ENCODE assay signal across 22 cellular contexts in the genomic region with DNA sequence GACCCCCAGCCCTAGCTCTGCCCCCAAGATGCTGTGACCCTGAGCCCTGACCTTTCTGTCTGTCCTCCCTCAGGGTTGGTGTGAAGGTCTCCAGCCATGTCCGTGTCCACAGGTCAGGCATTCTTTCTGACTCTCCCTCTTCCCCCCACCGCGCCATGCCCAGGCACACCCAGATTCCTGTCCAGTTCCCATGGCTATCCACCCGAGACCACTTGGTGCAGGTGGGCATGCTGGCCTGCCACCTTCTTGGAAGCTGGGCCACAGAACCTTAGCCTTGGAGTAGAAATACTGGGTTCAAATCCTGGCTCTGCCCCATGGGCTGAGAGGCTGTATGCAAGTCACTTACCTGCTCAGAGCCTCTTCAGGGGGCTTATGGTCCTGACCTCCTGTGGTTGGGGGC. TPM values are rescaled to one million over a fixed set of nuclear protein-coding genes. Genes with fewer than 3 reads are reported as not detected.
DNase-seq lines count a peak whose midpoint lies in the region; ATAC-seq lines count a peak whose summit lies in the region.
"Had no signal": no experiment of that assay in that cellular context is flagged by ENCODE, and none has a peak within 500 bp of the region (broad histone marks: within the 10 kb centered on the region; RNA-seq: fewer than 3 reads in every experiment).

No MANE protein-coding gene starts in this region.

- no peaks in the 10 kb centered on the region for H3K9me3 Mint-ChIP-seq in activated T-cell treated with anti-CD3 and anti-CD28 coated beads, Interleukin-2, amount 50 U/mL, for 4 hours
- H3K9me3 Mint-ChIP-seq in stimulated activated effector memory CD8-positive, alpha-beta T cell treated with anti-CD3 and anti-CD28 coated beads, Interleukin-12 subunit alpha, Interleukin-12 subunit beta, amount 100 ng/mL, for 72 hours, result no peaks in the 10 kb centered on the region
- H3K9me3 Mint-ChIP-seq: activated naive CD4-positive, alpha-beta T cell treated with anti-CD3 and anti-CD28 coated beads for 36 hours; HFFc6 had no signal

- no peak overlapping the region for H3K4me3 ChIP-seq in iPS DF 6.9 (ENCODE audit: low read length)
- H3K4me3 ChIP-seq: A549, stomach, upper lobe of right lung had no signal

- H3K27me3 Mint-ChIP-seq in activated T-cell treated with anti-CD3 and anti-CD28 coated beads, Interleukin-2, amount 50 U/mL, for 4 hours (ENCODE audit: low read depth), result no peaks in the 10 kb centered on the region
- H3K27me3 Mint-ChIP-seq in T-helper 17 cell, result no peaks in the 10 kb centered on the region

- no peaks in the 10 kb centered on the region for H3K36me3 Mint-ChIP-seq in activated T-cell treated with anti-CD3 and anti-CD28 coated beads, Interleukin-2, amount 50 U/mL, for 4 hours (ENCODE audit: insufficient read depth)
- H3K36me3 Mint-ChIP-seq in T-helper 17 cell (ENCODE audit: low read depth), result no peaks in the 10 kb centered on the region
- H3K36me3 Mint-ChIP-seq in stimulated activated effector memory CD8-positive, alpha-beta T cell treated with anti-CD3 and anti-CD28 coated beads, Interleukin-12 subunit alpha, Interleukin-12 subunit beta, amount 100 ng/mL, for 72 hours, result peaks cover 33% of the 10 kb centered on the region

- no peak overlapping the region for H3K27ac Mint-ChIP-seq in T-helper 17 cell
- no peak overlapping the region for H3K27ac Mint-ChIP-seq in stimulated activated effector memory CD8-positive, alpha-beta T cell treated with anti-CD3 and anti-CD28 coated beads, Interleukin-12 subunit alpha, Interleukin-12 subunit beta, amount 100 ng/mL, for 72 hours
- H3K27ac Mint-ChIP-seq: activated naive CD4-positive, alpha-beta T cell treated with anti-CD3 and anti-CD28 coated beads for 36 hours; HFFc6 had no signal

- H3K27ac ChIP-seq in iPS DF 6.9 (ENCODE audit: low read length), result peak overlapping the region; percentile 36
- H3K27ac ChIP-seq: stomach, upper lobe of right lung had no signal

- peaks cover 18% of the 10 kb centered on the region for H3K4me1 Mint-ChIP-seq in activated T-cell treated with anti-CD3 and anti-CD28 coated beads, Interleukin-2, amount 50 U/mL, for 4 hours (ENCODE audit: low read depth)
- peaks cover 18% of the 10 kb centered on the region for H3K4me1 Mint-ChIP-seq in T-helper 17 cell
- H3K4me1 Mint-ChIP-seq in stimulated activated effector memory CD8-positive, alpha-beta T cell treated with anti-CD3 and anti-CD28 coated beads, Interleukin-12 subunit alpha, Interleukin-12 subunit beta, amount 100 ng/mL, for 72 hours, result peaks cover 34% of the 10 kb centered on the region

- no peak for ATAC-seq in activated T-cell treated with anti-CD3 and anti-CD28 coated beads, Interleukin-2, amount 50 U/mL, for 4 hours
- ATAC-seq in T-helper 17 cell, result no peak
- no peak for ATAC-seq in stimulated activated effector memory CD8-positive, alpha-beta T cell treated with anti-CD3 and anti-CD28 coated beads, Interleukin-12 subunit alpha, Interleukin-12 subunit beta, amount 100 ng/mL, for 72 hours
- ATAC-seq: A549, sciatic nerve, upper lobe of right lung had no signal

- H3K36me3 ChIP-seq in iPS DF 6.9 (ENCODE audit: control insufficient read depth, insufficient read depth, low read length), result peaks cover 4% of the 10 kb centered on the region; the same call in 1 of the 2 replicates

- H3K4me3 Mint-ChIP-seq in activated T-cell treated with anti-CD3 and anti-CD28 coated beads, Interleukin-2, amount 50 U/mL, for 4 hours, result peak overlapping the region; percentile 35
- H3K4me3 Mint-ChIP-seq in T-helper 17 cell, result peak overlapping the region; percentile 39
- peak overlapping the region; percentile 94 for H3K4me3 Mint-ChIP-seq in stimulated activated effector memory CD8-positive, alpha-beta T cell treated with anti-CD3 and anti-CD28 coated beads, Interleukin-12 subunit alpha, Interleukin-12 subunit beta, amount 100 ng/mL, for 72 hours
- H3K4me3 Mint-ChIP-seq: activated naive CD4-positive, alpha-beta T cell treated with anti-CD3 and anti-CD28 coated beads for 36 hours; HFFc6 had no signal

- H3K9me3 ChIP-seq in T-helper 17 cell (ENCODE audit: control insufficient read depth, low read length, poor library complexity, severe bottlenecking), result no peaks in the 10 kb centered on the region
- no peaks in the 10 kb centered on the region for H3K9me3 ChIP-seq in iPS DF 6.9 (ENCODE audit: control insufficient read depth, insufficient read depth, low read length)
- H3K9me3 ChIP-seq: A549, stomach, upper lobe of right lung had no signal

- peaks cover 20% of the 10 kb centered on the region for H3K4me1 ChIP-seq in iPS DF 6.9 (ENCODE audit: control insufficient read depth, insufficient read depth, low read length)

- H3K27me3 ChIP-seq in iPS DF 6.9 (ENCODE audit: control insufficient read depth, insufficient read depth, low read length), result no peaks in the 10 kb centered on the region
- H3K27me3 ChIP-seq: stomach, upper lobe of right lung had no signal

- no peak for DNase-seq in activated T-cell treated with anti-CD3 and anti-CD28 coated beads, Interleukin-2, amount 50 U/mL, for 4 hours
- DNase-seq in activated T-cell treated with anti-CD3 and anti-CD28 coated beads, Interleukin-2, amount 50 U/mL, for 48 hours, result no peak
- no peak for DNase-seq in T-helper 17 cell
- DNase-seq in iPS DF 6.9 (ENCODE audit: low read depth, low spot score), result no peak
- no peak for DNase-seq in stimulated activated effector memory CD8-positive, alpha-beta T cell treated with anti-CD3 and anti-CD28 coated beads, Interleukin-12 subunit alpha, Interleukin-12 subunit beta, amount 100 ng/mL, for 72 hours (ENCODE audit: low spot score in 2 of 2)
- no peak for DNase-seq in OCI-M2 (lab: John Stamatoyannopoulos, UW; ENCODE audit: unreplicated experiment)
- no peak for DNase-seq in SHP77 (lab: John Stamatoyannopoulos, UW)
- no peak for DNase-seq in GF-D8 (lab: John Stamatoyannopoulos, UW)
- DNase-seq: activated naive CD4-positive, alpha-beta T cell treated with anti-CD3 and anti-CD28 coated beads for 36 hours; activated T-cell treated with anti-CD3 and anti-CD28 coated beads, Interleukin-2, amount 50 U/mL, for 1 hour; anterior cingulate cortex; caudate nucleus; dermis blood vessel endothelial cell; HFFc6; midbrain; NCI-H1105; NCI-H2081; NCI-H510A; stomach; upper lobe of right lung had no signal

- no CpG with 5 or more reads among the region's 4 CpGs for WGBS in iPS DF 6.9 (ENCODE audit: insufficient coverage, insufficient read length)

RNA-seq across cellular contexts. Expression of a gene that starts 2.3 kb away (rescaled TPM):
- total RNA-seq in activated T-cell treated with anti-CD3 and anti-CD28 coated beads, Interleukin-2, amount 50 U/mL, for 4 hours, result 1 to 10 TPM; 6.2 to 8.2 (median 6.4) TPM
- total RNA-seq in T-helper 17 cell, result 1 to 10 TPM; 5.9 TPM

RNA-seq across cellular contexts. Expression of a gene that starts 2.3 kb away (rescaled TPM):
- total RNA-seq in activated T-cell treated with anti-CD3 and anti-CD28 coated beads, Interleukin-2, amount 50 U/mL, for 4 hours, result 100 to 1,000 TPM; 417 to 505 (median 438) TPM
- total RNA-seq in T-helper 17 cell, result 10 to 100 TPM; 38.7 to 48.2 TPM

RNA-seq across cellular contexts. Expression of a gene that starts 8.1 kb away (rescaled TPM):
- 10 to 100 TPM; 43.3 to 48.9 (median 44.4) TPM for total RNA-seq in activated T-cell treated with anti-CD3 and anti-CD28 coated beads, Interleukin-2, amount 50 U/mL, for 4 hours
- total RNA-seq in T-helper 17 cell, result 10 to 100 TPM; 27.4 to 29.1 TPM

RNA-seq across cellular contexts. Expression of a gene that starts 14.7 kb away (rescaled TPM):
- total RNA-seq in activated T-cell treated with anti-CD3 and anti-CD28 coated beads, Interleukin-2, amount 50 U/mL, for 4 hours, result 10 to 100 TPM; 41.5 to 75.6 (median 53.2) TPM
- total RNA-seq in T-helper 17 cell, result 10 to 100 TPM; 44.9 to 48.3 TPM

RNA-seq across cellular contexts. Expression of a gene that starts 18.7 kb away (rescaled TPM):
- total RNA-seq in activated T-cell treated with anti-CD3 and anti-CD28 coated beads, Interleukin-2, amount 50 U/mL, for 4 hours, result 10 to 100 TPM; 15.0 to 16.6 (median 16.1) TPM
- 10 to 100 TPM; 29.0 to 35.0 TPM for total RNA-seq in T-helper 17 cell

Comparison
In these comparisons a context has a peak if more than half of its experiments do, and no peak if none do; other contexts are left out.
1. H3K4me3 Mint-ChIP-seq: peak in every context shown above with its lines; median percentile 94 in stimulated activated effector memory CD8-positive, alpha-beta T cell treated with anti-CD3 and anti-CD28 coated beads, Interleukin-12 subunit alpha, Interleukin-12 subunit beta, amount 100 ng/mL, for 72 hours; 39 in T-helper 17 cell; 35 in activated T-cell treated with anti-CD3 and anti-CD28 coated beads, Interleukin-2, amount 50 U/mL, for 4 hours.
2. RNA of a gene that starts 2.3 kb away (total RNA-seq): 417 to 505 TPM in activated T-cell treated with anti-CD3 and anti-CD28 coated beads, Interleukin-2, amount 50 U/mL, for 4 hours; 38.7 to 48.2 TPM in T-helper 17 cell; every median in the first group is over 4 times any median in the second.